Comparison of ENCODE assay signal across 1 cellular context in the genomic region with DNA sequence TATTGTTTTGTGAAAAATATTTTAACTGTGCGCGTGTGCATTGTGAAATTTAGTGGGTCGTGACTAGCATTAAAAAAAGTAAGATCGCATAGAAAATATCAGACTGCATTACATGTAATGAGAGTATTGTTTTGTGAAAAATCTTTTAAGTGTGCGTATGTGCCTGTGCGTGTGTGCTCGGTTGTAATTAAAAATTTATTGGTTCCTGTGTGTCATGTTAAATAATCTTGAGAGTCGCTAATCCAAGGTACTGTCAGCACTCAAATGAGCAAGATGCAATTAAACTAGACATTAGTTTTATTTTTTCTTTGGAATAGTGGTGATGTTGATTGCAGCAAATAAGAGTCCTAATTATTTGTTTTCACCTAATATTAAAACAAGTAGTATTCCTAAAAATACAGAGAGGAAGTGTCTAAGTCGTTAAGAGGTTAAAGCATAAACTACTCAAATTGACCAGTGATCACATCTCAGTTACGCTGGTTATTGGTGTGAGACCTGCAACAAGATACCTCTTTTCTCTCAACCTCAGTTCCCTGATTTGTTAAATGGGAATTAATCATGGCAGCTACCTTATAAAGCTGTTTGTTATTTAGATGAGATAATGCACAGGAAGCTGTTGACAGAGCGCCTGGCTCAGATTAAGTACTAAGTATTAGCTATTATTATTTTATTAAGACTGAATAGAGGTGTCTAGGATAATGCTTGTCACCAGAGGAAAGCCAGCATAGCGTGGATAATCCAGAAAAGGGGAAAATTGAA.
TF ChIP-seq lines count a peak whose summit lies in the region.

No MANE protein-coding gene starts in this region.

TF ChIP-seq in GM23338, 12 proteins besides CTCF, POLR2A, EP300 and RAD21:
- TF ChIP-seq, protein P1, sequence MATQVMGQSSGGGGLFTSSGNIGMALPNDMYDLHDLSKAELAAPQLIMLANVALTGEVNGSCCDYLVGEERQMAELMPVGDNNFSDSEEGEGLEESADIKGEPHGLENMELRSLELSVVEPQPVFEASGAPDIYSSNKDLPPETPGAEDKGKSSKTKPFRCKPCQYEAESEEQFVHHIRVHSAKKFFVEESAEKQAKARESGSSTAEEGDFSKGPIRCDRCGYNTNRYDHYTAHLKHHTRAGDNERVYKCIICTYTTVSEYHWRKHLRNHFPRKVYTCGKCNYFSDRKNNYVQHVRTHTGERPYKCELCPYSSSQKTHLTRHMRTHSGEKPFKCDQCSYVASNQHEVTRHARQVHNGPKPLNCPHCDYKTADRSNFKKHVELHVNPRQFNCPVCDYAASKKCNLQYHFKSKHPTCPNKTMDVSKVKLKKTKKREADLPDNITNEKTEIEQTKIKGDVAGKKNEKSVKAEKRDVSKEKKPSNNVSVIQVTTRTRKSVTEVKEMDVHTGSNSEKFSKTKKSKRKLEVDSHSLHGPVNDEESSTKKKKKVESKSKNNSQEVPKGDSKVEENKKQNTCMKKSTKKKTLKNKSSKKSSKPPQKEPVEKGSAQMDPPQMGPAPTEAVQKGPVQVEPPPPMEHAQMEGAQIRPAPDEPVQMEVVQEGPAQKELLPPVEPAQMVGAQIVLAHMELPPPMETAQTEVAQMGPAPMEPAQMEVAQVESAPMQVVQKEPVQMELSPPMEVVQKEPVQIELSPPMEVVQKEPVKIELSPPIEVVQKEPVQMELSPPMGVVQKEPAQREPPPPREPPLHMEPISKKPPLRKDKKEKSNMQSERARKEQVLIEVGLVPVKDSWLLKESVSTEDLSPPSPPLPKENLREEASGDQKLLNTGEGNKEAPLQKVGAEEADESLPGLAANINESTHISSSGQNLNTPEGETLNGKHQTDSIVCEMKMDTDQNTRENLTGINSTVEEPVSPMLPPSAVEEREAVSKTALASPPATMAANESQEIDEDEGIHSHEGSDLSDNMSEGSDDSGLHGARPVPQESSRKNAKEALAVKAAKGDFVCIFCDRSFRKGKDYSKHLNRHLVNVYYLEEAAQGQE (IDR thresholded peaks at IDR 0.05; ENCODE audit: unreplicated experiment): no peak
- TF ChIP-seq ZNF331 (CRISPR knock-in tag; IDR thresholded peaks at IDR 0.05; ENCODE audit: low read depth): no peak
- no peak for TF ChIP-seq CREB1 (CRISPR knock-in tag; IDR thresholded peaks at IDR 0.05; ENCODE audit: low read depth)
- no peak for TF ChIP-seq NANOG (IDR thresholded peaks at IDR 0.05; ENCODE audit: borderline replicate concordance)
- TF ChIP-seq, protein P2, sequence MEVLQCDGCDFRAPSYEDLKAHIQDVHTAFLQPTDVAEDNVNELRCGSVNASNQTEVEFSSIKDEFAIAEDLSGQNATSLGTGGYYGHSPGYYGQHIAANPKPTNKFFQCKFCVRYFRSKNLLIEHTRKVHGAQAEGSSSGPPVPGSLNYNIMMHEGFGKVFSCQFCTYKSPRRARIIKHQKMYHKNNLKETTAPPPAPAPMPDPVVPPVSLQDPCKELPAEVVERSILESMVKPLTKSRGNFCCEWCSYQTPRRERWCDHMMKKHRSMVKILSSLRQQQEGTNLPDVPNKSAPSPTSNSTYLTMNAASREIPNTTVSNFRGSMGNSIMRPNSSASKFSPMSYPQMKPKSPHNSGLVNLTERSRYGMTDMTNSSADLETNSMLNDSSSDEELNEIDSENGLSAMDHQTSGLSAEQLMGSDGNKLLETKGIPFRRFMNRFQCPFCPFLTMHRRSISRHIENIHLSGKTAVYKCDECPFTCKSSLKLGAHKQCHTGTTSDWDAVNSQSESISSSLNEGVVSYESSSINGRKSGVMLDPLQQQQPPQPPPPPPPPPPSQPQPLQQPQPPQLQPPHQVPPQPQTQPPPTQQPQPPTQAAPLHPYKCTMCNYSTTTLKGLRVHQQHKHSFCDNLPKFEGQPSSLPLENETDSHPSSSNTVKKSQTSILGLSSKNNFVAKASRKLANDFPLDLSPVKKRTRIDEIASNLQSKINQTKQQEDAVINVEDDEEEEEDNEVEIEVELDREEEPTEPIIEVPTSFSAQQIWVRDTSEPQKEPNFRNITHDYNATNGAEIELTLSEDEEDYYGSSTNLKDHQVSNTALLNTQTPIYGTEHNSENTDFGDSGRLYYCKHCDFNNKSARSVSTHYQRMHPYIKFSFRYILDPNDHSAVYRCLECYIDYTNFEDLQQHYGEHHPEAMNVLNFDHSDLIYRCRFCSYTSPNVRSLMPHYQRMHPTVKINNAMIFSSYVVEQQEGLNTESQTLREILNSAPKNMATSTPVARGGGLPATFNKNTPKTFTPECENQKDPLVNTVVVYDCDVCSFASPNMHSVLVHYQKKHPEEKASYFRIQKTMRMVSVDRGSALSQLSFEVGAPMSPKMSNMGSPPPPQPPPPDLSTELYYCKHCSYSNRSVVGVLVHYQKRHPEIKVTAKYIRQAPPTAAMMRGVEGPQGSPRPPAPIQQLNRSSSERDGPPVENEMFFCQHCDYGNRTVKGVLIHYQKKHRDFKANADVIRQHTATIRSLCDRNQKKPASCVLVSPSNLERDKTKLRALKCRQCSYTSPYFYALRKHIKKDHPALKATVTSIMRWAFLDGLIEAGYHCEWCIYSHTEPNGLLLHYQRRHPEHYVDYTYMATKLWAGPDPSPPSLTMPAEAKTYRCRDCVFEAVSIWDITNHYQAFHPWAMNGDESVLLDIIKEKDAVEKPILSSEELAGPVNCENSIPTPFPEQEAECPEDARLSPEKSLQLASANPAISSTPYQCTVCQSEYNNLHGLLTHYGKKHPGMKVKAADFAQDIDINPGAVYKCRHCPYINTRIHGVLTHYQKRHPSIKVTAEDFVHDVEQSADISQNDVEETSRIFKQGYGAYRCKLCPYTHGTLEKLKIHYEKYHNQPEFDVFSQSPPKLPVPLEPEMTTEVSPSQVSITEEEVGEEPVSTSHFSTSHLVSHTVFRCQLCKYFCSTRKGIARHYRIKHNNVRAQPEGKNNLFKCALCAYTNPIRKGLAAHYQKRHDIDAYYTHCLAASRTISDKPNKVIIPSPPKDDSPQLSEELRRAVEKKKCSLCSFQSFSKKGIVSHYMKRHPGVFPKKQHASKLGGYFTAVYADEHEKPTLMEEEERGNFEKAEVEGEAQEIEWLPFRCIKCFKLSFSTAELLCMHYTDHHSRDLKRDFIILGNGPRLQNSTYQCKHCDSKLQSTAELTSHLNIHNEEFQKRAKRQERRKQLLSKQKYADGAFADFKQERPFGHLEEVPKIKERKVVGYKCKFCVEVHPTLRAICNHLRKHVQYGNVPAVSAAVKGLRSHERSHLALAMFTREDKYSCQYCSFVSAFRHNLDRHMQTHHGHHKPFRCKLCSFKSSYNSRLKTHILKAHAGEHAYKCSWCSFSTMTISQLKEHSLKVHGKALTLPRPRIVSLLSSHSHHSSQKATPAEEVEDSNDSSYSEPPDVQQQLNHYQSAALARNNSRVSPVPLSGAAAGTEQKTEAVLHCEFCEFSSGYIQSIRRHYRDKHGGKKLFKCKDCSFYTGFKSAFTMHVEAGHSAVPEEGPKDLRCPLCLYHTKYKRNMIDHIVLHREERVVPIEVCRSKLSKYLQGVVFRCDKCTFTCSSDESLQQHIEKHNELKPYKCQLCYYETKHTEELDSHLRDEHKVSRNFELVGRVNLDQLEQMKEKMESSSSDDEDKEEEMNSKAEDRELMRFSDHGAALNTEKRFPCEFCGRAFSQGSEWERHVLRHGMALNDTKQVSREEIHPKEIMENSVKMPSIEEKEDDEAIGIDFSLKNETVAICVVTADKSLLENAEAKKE (CRISPR knock-in tag; IDR thresholded peaks at IDR 0.05): no peak
- TF ChIP-seq JUNB (IDR thresholded peaks at IDR 0.05; ENCODE audit: unreplicated experiment): no peak
- no peak for TF ChIP-seq EZH2phosphoT487 (IDR thresholded peaks at IDR 0.05; ENCODE audit: unreplicated experiment)
- no peak for TF ChIP-seq EZH2 (IDR thresholded peaks at IDR 0.05; ENCODE audit: low read depth, unreplicated experiment)
- no peak for TF ChIP-seq ZNF114 (CRISPR knock-in tag; IDR thresholded peaks at IDR 0.05)
